ENCODE assay signal across 14 cellular contexts in genomic region chr4:145501051-145501660, GRCh38. TPM values are rescaled to one million over a fixed set of nuclear protein-coding genes. Genes with fewer than 3 reads are reported as not detected.
DNase-seq lines count a peak whose midpoint lies in the region; ATAC-seq and TF ChIP-seq lines count a peak whose summit lies in the region.
"Had no signal": no experiment of that assay in that cellular context is flagged by ENCODE, and none has a peak within 500 bp of the region (broad histone marks: within the 10 kb centered on the region; RNA-seq: fewer than 3 reads in every experiment).

No MANE protein-coding gene starts in this region.

- no peaks in the 10 kb centered on the region for H3K9me3 ChIP-seq in spleen

- H3K9me3 Mint-ChIP-seq in activated naive CD4-positive, alpha-beta T cell treated with anti-CD3 and anti-CD28 coated beads, Interleukin-2, amount 50 U/mL, for 72 hours, result no peaks in the 10 kb centered on the region
- H3K9me3 Mint-ChIP-seq: activated naive CD4-positive, alpha-beta T cell treated with anti-CD3 and anti-CD28 coated beads for 36 hours; neural crest cell had no signal

- H3K36me3 Mint-ChIP-seq in activated naive CD4-positive, alpha-beta T cell treated with anti-CD3 and anti-CD28 coated beads, Interleukin-2, amount 50 U/mL, for 72 hours, result no peaks in the 10 kb centered on the region

- H3K27ac ChIP-seq in spleen, result peak overlapping the region in 7 of 8 donors; percentile 1 to 52 (median 22)
- no peak overlapping the region for H3K27ac ChIP-seq in caudate nucleus (ENCODE audit: low read depth, low read length)

- H3K27me3 ChIP-seq in spleen (replicated peaks in 1 of 7), result no peaks in the 10 kb centered on the region

- no peak overlapping the region for H3K27ac Mint-ChIP-seq in activated naive CD4-positive, alpha-beta T cell treated with anti-CD3 and anti-CD28 coated beads, Interleukin-2, amount 50 U/mL, for 72 hours
- H3K27ac Mint-ChIP-seq: activated CD4-positive, alpha-beta T cell treated with anti-CD3 and anti-CD28 coated beads for 36 hours; activated naive CD4-positive, alpha-beta T cell treated with anti-CD3 and anti-CD28 coated beads for 36 hours had no signal

- intact Hi-C loops in spleen (cut with DNase I; ENCODE audit: low total_unique reads), result no loop called here

- no peak for TF ChIP-seq CTCF in spleen (IDR thresholded peaks at IDR 0.05 in 8 of 11, conservative IDR thresholded peaks at IDR 0.05 in 3 of 11)

- WGBS in spleen, 5 donors, result 31 to 38% (median 35%) methylated on average over 3 of the region's 3 CpGs

- no peaks in the 10 kb centered on the region for H3K36me3 ChIP-seq in spleen

- peak; percentile 96 for DNase-seq in NAMALWA (ENCODE audit: low spot score)
- DNase-seq in spleen, result no peak
- no peak for DNase-seq in activated naive CD4-positive, alpha-beta T cell treated with anti-CD3 and anti-CD28 coated beads, Interleukin-2, amount 50 U/mL, for 72 hours (ENCODE audit: low spot score in 2 of 2)
- DNase-seq in caudate nucleus (lab: John Stamatoyannopoulos, UW), result no peak
- DNase-seq: activated CD4-positive, alpha-beta T cell treated with anti-CD3 and anti-CD28 coated beads for 36 hours; activated naive CD4-positive, alpha-beta T cell treated with anti-CD3 and anti-CD28 coated beads for 36 hours; DMS153; NCI-H187 treated with DMSO at 0.1 percent for 48 hours; SHP77 treated with DMSO at 0.1 percent for 48 hours; stimulated activated CD4-positive, alpha-beta T cell treated with anti-CD3 and anti-CD28 coated beads, Interleukin-1b, Interleukin-23, amount 100 ng/mL, for 48 hours had no signal

- no peak overlapping the region for H3K4me3 ChIP-seq in spleen

- ATAC-seq in GM19351 (IDR thresholded peaks at IDR 0.05; ENCODE audit: unreplicated experiment), result peak; percentile 57
- peak; percentile 51 for ATAC-seq in HG02623 (IDR thresholded peaks at IDR 0.05; ENCODE audit: unreplicated experiment)
- ATAC-seq in activated naive CD4-positive, alpha-beta T cell treated with anti-CD3 and anti-CD28 coated beads, Interleukin-2, amount 50 U/mL, for 72 hours, result no peak
- ATAC-seq in GM18520 (IDR thresholded peaks at IDR 0.05; ENCODE audit: unreplicated experiment), result no peak
- ATAC-seq: activated CD4-positive, alpha-beta T cell treated with anti-CD3 and anti-CD28 coated beads for 36 hours had no signal

- H3K4me1 ChIP-seq in spleen, result peaks cover 3 to 51% (median 19%) of the 10 kb centered on the region in 6 donors

- TF ChIP-seq POLR2A in spleen (IDR thresholded peaks at IDR 0.05), result no peak

RNA-seq across cellular contexts. Expression of gene SMAD1, which starts 19.5 kb away (rescaled TPM):
- 10 to 100 TPM; 20.4 to 48.2 (median 32.0) TPM for total RNA-seq in spleen
- polyA plus RNA-seq in spleen, result 1 to 10 TPM; 2.8 to 9.8 (median 3.5) TPM
- 1 to 10 TPM in 1 of 2 donors, under 1 TPM in 1; 0.62 to 3.8 TPM for total RNA-seq in activated naive CD4-positive, alpha-beta T cell treated with anti-CD3 and anti-CD28 coated beads, Interleukin-2, amount 50 U/mL, for 72 hours

Comparison
In these comparisons a context has a peak if more than half of its experiments do, and no peak if none do; other contexts are left out.
1. ATAC-seq: peak in GM19351 (single experiment) and HG02623 (single experiment); none in activated naive CD4-positive, alpha-beta T cell treated with anti-CD3 and anti-CD28 coated beads, Interleukin-2, amount 50 U/mL, for 72 hours (0 of 2) and GM18520 (single experiment).
2. RNA of gene SMAD1, which starts 19.5 kb away (total RNA-seq): 20.4 to 48.2 TPM in spleen; 0.62 to 3.8 TPM in activated naive CD4-positive, alpha-beta T cell treated with anti-CD3 and anti-CD28 coated beads, Interleukin-2, amount 50 U/mL, for 72 hours; every median in the first group is over 4 times any median in the second.